ENCODE assay signal across 13 cellular contexts in genomic region chr22:21818487-21819182, GRCh38. TPM values are rescaled to one million over a fixed set of nuclear protein-coding genes. Genes with fewer than 3 reads are reported as not detected.
DNase-seq lines count a peak whose midpoint lies in the region; ATAC-seq, FAIRE-seq and TF ChIP-seq lines count a peak whose summit lies in the region.
"Had no signal": no experiment of that assay in that cellular context is flagged by ENCODE, and none has a peak within 500 bp of the region (broad histone marks: within the 10 kb centered on the region; RNA-seq: fewer than 3 reads in every experiment).

No MANE protein-coding gene starts in this region.

- no TSS peak for BruUV-seq in K562 (replicated peaks; lab: Mats Ljungman, UMichigan)

- CTCF ChIA-PET in K562 (lab: Yijun Ruan, JAX; ENCODE audit: low intra/inter-chr PET ratio), result interaction anchor here (0.6 to 1.9 kb wide), 2 partner anchors 41 to 120 kb away, joined by 3 to 6 read pairs; no protein-coding TSS in a partner anchor

- FAIRE-seq in K562 (lab: Jason Lieb, UNC), result no peak

- TF ChIP-seq RAD21 in K562 (CRISPR knock-in tag; conservative IDR thresholded peaks at IDR 0.05 in 1 of 2, IDR thresholded peaks at IDR 0.05 in 1 of 2), result no peak

- peaks cover 14% of the 10 kb centered on the region; the same call in 2 of the 3 replicates for H3K36me3 ChIP-seq in K562 (ENCODE audit: control insufficient read depth, insufficient read depth, low read length)
- H3K36me3 ChIP-seq in mucosa of descending colon (ENCODE audit: low read depth), result no peaks in the 10 kb centered on the region

- H2AFZ ChIP-seq in K562 (ENCODE audit: low read depth, low read length), result no peak overlapping the region
- H2AFZ ChIP-seq: hepatocyte had no signal

- peak overlapping the region; percentile 91 for H3K27ac Mint-ChIP-seq in nephron progenitor cell

- H3K4me3 Mint-ChIP-seq in nephron progenitor cell, result no peak overlapping the region

- H3K36me3 Mint-ChIP-seq in nephron progenitor cell (ENCODE audit: low read depth), result peaks cover 21% of the 10 kb centered on the region

- peak; percentile 79 for DNase-seq in CD1c-positive myeloid dendritic cell (ENCODE audit: extremely low spot score)
- peak in 1 of 2 experiments; percentile 72 for DNase-seq in HL-60 (ENCODE audit: low read depth in 1 of 2, low spot score in 1 of 2)
- peak in 2 of 4 experiments; percentile 56 to 62 for DNase-seq in K562 (ENCODE audit: extremely low read depth in 1 of 4, low spot score in 3 of 4)
- no peak for DNase-seq in nephron progenitor cell
- DNase-seq in cerebellar nuclear complex (lab: John Stamatoyannopoulos, UW), result no peak
- DNase-seq in stimulated activated CD4-positive, alpha-beta T cell treated with anti-CD3 and anti-CD28 coated beads, Interleukin-4, amount 100 ng/mL, for 24 hours, result no peak
- no peak for DNase-seq in mucosa of descending colon
- DNase-seq: effector CD8-positive, alpha-beta T cell; MM.1S; NCI-H526; SHP77 treated with DMSO at 0.1 percent for 48 hours had no signal

- peaks cover 35% of the 10 kb centered on the region for H4K20me1 ChIP-seq in K562 (replicated peaks; ENCODE audit: control insufficient read depth, insufficient read depth, low read length)

- no peak overlapping the region for H3K4me2 ChIP-seq in K562 (ENCODE audit: insufficient read depth, low read length)
- H3K4me2 ChIP-seq: hepatocyte had no signal

- no peaks in the 10 kb centered on the region for H3K27me3 ChIP-seq in HL-60 (ENCODE audit: insufficient read depth, poor library complexity, severe bottlenecking)
- H3K27me3 ChIP-seq in K562 (ENCODE audit: control insufficient read depth in 2 of 2, insufficient read depth in 2 of 2, low read length in 2 of 2), result no peaks in the 10 kb centered on the region
- H3K27me3 ChIP-seq: hepatocyte had no signal

- peaks cover 30 to 37% of the 10 kb centered on the region in 2 experiments for H3K4me1 ChIP-seq in K562 (replicated peaks in 1 of 2; ENCODE audit: control insufficient read depth in 2 of 2, insufficient read depth in 2 of 2, low read length in 2 of 2)
- H3K4me1 ChIP-seq in mucosa of descending colon (ENCODE audit: low read depth), result peaks cover 21% of the 10 kb centered on the region

- TF ChIP-seq CTCF in HL-60 (IDR thresholded peaks at IDR 0.05; ENCODE audit: insufficient read depth, low read length), result no peak
- TF ChIP-seq CTCF in K562 (IDR thresholded peaks at IDR 0.05 in 2 of 3, conservative IDR thresholded peaks at IDR 0.05 in 1 of 3; ENCODE audit: insufficient read depth in 2 of 3, low read depth in 1 of 3, low read length in 3 of 3), result no peak
- no peak for TF ChIP-seq CTCF in nephron progenitor cell (IDR thresholded peaks at IDR 0.05)
- no peak for TF ChIP-seq CTCF in mucosa of descending colon (IDR thresholded peaks at IDR 0.05)

- in situ Hi-C loops in K562 (cut with MboI), result no loop called here

- no peak overlapping the region for H3K4me3 ChIP-seq in HL-60 (replicated peaks; ENCODE audit: insufficient read depth, low read length)
- no peak overlapping the region for H3K4me3 ChIP-seq in K562
- no peak overlapping the region for H3K4me3 ChIP-seq in mucosa of descending colon
- H3K4me3 ChIP-seq: hepatocyte had no signal

- intact Hi-C loops in K562 (cut with micrococcal nuclease), result no loop called here
- intact Hi-C loops in mucosa of descending colon (cut with DNase I, micrococcal nuclease), result no loop called here

- H3K27me3 Mint-ChIP-seq in nephron progenitor cell (ENCODE audit: low read depth, poor library complexity), result peaks cover 4% of the 10 kb centered on the region

- peak overlapping the region in 1 of 2 experiments; percentile 2; a peak in 1 of 4 replicates for H3K9ac ChIP-seq in K562 (ENCODE audit: insufficient read depth in 1 of 2, low read depth in 2 of 2, low read length in 2 of 2)

- H3K9me3 Mint-ChIP-seq in nephron progenitor cell, result peaks cover 6% of the 10 kb centered on the region

- 72% methylated on average over 8 of the region's 8 CpGs for WGBS in K562 (ENCODE audit: insufficient coverage, low coverage, missing lambda C conversion rate)

- TF ChIP-seq POLR2A in K562 (conservative IDR thresholded peaks at IDR 0.05), result no peak

- peak overlapping the region; percentile 93 for H3K27ac ChIP-seq in HL-60 (replicated peaks)
- no peak overlapping the region for H3K27ac ChIP-seq in K562 (ENCODE audit: extremely low read depth, low read depth, low read length)
- H3K27ac ChIP-seq: hepatocyte had no signal

- POLR2A ChIA-PET in K562 (lab: Yijun Ruan, JAX), result interaction anchor here (0.7 to 10.4 kb wide), 13 partner anchors 9 to 109 kb away, joined by 3 to 117 read pairs (median 5); partner anchors contain the start of gene MAPK1

- H3K9me3 ChIP-seq in K562 (replicated peaks; ENCODE audit: control insufficient read depth, insufficient read depth, low read depth, low read length) (no peaks in the 10 kb centered on the region), mucosa of descending colon (no peaks in the 10 kb centered on the region)

- peaks cover 95% of the 10 kb centered on the region for H3K79me2 ChIP-seq in K562 (ENCODE audit: control insufficient read depth, insufficient read depth, low read length)

- peak; percentile 22 for ATAC-seq in K562
- no peak for ATAC-seq in mucosa of descending colon
- ATAC-seq in HG03039 (IDR thresholded peaks at IDR 0.05; ENCODE audit: unreplicated experiment), result no peak

- peaks cover 42% of the 10 kb centered on the region for H3K4me1 Mint-ChIP-seq in nephron progenitor cell

- no peak for TF ChIP-seq EP300 in K562 (IDR thresholded peaks at IDR 0.05; ENCODE audit: low read length)

- peaks cover 17% of the 10 kb centered on the region for H3K9me1 ChIP-seq in K562 (ENCODE audit: control insufficient read depth, insufficient read depth, low read length)

TF ChIP-seq in K562, 482 proteins besides CTCF, POLR2A, EP300 and RAD21:
- TF ChIP-seq E2F5 (CRISPR knock-in tag; IDR thresholded peaks at IDR 0.05) (0 out of 2 replicates have a peak, but pooled peaks have one; percentile 30), CEBPG (CRISPR knock-in tag; IDR thresholded peaks at IDR 0.05) (no peak), CEBPG (tag; conservative IDR thresholded peaks at IDR 0.05 in 1 of 2, IDR thresholded peaks at IDR 0.05 in 1 of 2) (no peak), ZBTB33 (CRISPR knock-in tag; IDR thresholded peaks at IDR 0.05) (peak; percentile 53; the same call in 1 of the 2 replicates)

RNA-seq across cellular contexts. Expression of gene MAPK1, which starts 48.8 kb away (rescaled TPM):
- total RNA-seq in K562 (2011; cell fraction: chromatin; rRNA removed; ENCODE audit: low replicate concordance), result 220 and 305 TPM in 2 replicates
- 68.7 and 81.2 TPM in 2 replicates for total RNA-seq in K562 (2011; cell fraction: nucleolus; rRNA removed)
- total RNA-seq in K562 (2011; cell fraction: nucleoplasm; rRNA removed), result 142 and 210 TPM in 2 replicates
- total RNA-seq in K562 (2014; rRNA removed) (183 and 249 TPM in 2 replicates), K562 (2014; rRNA removed; fragmentation: Illumina TruSeq; extraction: Trizol) (319 and 370 TPM in 2 replicates), K562 (2015; rRNA removed; fragmentation: Illumina TruSeq; extraction: Trizol) (283 and 289 TPM in 2 replicates), K562 (2021) (464 and 475 TPM in 2 replicates), mucosa of descending colon (100 to 1,000 TPM; 126 to 131 (median 127) TPM)
- polyA plus RNA-seq in K562 (2011; rRNA removed) (381 and 575 TPM in 2 replicates), K562 (2014; fragmentation: Illumina TruSeq; extraction: Trizol) (260 and 350 TPM in 2 replicates), K562 (2014; fragmentation: Nextera tagmentation; extraction: Ambion mirVana) (10 to 100 TPM; 46.3 to 51.4 TPM), K562 (2014; rRNA removed) (146 and 212 TPM in 2 replicates)
- polyA plus RNA-seq in K562 (2011; cell fraction: cytosol; rRNA removed), result 168 and 240 TPM in 2 replicates
- 236 and 309 TPM in 2 replicates for polyA plus RNA-seq in K562 (2011; cell fraction: nucleus; rRNA removed)
- polyA plus RNA-seq in K562 (2012), result 233 and 368 TPM in 2 replicates
- polyA minus RNA-seq in K562 (2011; rRNA and poly(A)+ RNA removed), result 295 and 429 TPM in 2 replicates
- 100 and 114 TPM in 2 replicates for polyA minus RNA-seq in K562 (2011; cell fraction: cytosol; rRNA and poly(A)+ RNA removed)
- 36.5 and 66.6 TPM in 2 replicates for polyA minus RNA-seq in K562 (2011; cell fraction: nucleus; rRNA and poly(A)+ RNA removed)
